ENCODE assay signal across 26 cellular contexts in the genomic region with DNA sequence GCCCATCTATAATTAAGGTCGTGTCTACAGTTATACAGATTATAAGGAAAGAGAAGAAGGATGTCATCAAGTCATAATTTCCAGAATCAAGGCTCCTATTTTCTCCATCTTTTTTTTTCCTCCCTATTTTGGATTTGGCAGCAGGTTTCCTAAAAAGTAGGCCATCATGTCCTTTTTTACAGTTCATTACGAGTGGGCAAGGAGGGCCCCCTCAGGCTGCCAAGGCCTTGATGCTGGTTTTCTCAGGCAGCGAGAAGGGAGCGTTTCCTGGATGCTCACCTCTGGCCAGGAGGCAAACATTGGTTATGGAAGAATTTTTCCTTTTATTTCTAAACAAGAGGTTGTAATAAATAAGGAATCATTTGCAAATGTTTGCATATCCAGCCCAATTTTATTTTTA.
"Had no signal": no experiment of that assay in that cellular context is flagged by ENCODE, and none has a peak within 500 bp of the region (broad histone marks: within the 10 kb centered on the region; RNA-seq: fewer than 3 reads in every experiment).

No MANE protein-coding gene starts in this region.

- DNase-seq: activated B cell treated with CpG ODN at 0.5 μM for 24 hours; activated CD4-positive, alpha-beta memory T cell treated with anti-CD3 and anti-CD28 coated beads, Interleukin-2, amount 10 ng/mL, durations not matched to agents 7 days and 5 days; activated CD4-positive, alpha-beta T cell treated with anti-CD3 and anti-CD28 coated beads for 4 hours; activated CD4-positive, alpha-beta T cell treated with anti-CD3 and anti-CD28 coated beads, Interleukin-2, amount 10 ng/mL, durations not matched to agents 24 days and 14 days; activated CD4-positive, alpha-beta T cell treated with anti-CD3 and anti-CD28 coated beads, Interleukin-2, amount 50 U/mL, for 1 hour; activated CD4-positive, alpha-beta T cell treated with anti-CD3 and anti-CD28 coated beads, Interleukin-2, amount 50 U/mL, for 4 hours; activated CD4-positive, CD25-positive, alpha-beta regulatory T cell treated with anti-CD3 and anti-CD28 coated beads, Interleukin-2, amount 50 U/mL, for 72 hours; activated CD8-positive, alpha-beta memory T cell treated with anti-CD3 and anti-CD28 coated beads for 24 hours; activated CD8-positive, alpha-beta memory T cell treated with anti-CD3 and anti-CD28 coated beads, Interleukin-2, amount 10 ng/mL, durations not matched to agents 7 days and 5 days; activated CD8-positive, alpha-beta memory T cell treated with anti-CD3 and anti-CD28 coated beads, Interleukin-2, amount 50 U/mL, for 48 hours; activated CD8-positive, alpha-beta T cell treated with anti-CD3 and anti-CD28 coated beads, Interleukin-2, amount 10 ng/mL, durations not matched to agents 7 days and 5 days; activated effector memory CD4-positive, alpha-beta T cell treated with Interleukin-2 at 50 U/mL for 16 hours; activated gamma-delta T cell; activated naive CD4-positive, alpha-beta T cell treated with anti-CD3 and anti-CD28 coated beads, Interleukin-2, amount 10 ng/mL, durations not matched to agents 7 days and 5 days; activated naive CD4-positive, alpha-beta T cell treated with Interleukin-2 at 50 U/mL for 16 hours; activated naive CD8-positive, alpha-beta T cell treated with anti-CD3 and anti-CD28 coated beads, Interleukin-2, amount 10 ng/mL, durations not matched to agents 7 days and 5 days; activated naive CD8-positive, alpha-beta T cell treated with anti-CD3 and anti-CD28 coated beads, Interleukin-2, amount 50 U/mL, for 24 hours; activated T-cell treated with anti-CD3 and anti-CD28 coated beads, Interleukin-2, amount 50 U/mL, for 24 hours; activated T-cell treated with anti-CD3 and anti-CD28 coated beads, Interleukin-2, amount 50 U/mL, for 48 hours; aorta; body of pancreas; brain microvascular endothelial cell; central memory CD4-positive, alpha-beta T cell; T-helper 1 cell; T-helper 2 cell; T-helper 9 cell had no signal
